Comparison of ENCODE assay signal across 15 cellular contexts in the genomic region with DNA sequence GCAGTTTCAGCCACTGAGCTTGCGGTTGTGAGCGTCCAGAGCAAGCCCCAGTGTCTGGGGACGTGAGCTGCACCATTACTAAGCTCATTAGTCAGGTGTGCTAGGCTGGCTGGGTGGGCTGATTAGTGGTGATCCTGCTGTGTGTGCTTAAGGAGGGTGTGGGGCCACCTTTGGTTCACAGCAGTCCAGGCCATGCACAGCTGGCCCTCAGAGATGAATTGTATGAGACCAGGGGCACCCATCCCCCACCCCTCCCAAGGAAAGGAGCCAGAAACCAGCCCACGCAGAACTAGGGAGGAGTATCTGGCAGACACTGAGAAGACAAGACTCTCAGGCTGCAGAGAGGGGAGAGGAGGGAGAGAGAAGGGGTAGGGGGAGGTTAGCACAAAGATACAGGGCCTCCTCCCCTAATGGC. TPM values are rescaled to one million over a fixed set of nuclear protein-coding genes. Genes with fewer than 3 reads are reported as not detected.
DNase-seq lines count a peak whose midpoint lies in the region; ATAC-seq and TF ChIP-seq lines count a peak whose summit lies in the region.
"Had no signal": no experiment of that assay in that cellular context is flagged by ENCODE, and none has a peak within 500 bp of the region (broad histone marks: within the 10 kb centered on the region; RNA-seq: fewer than 3 reads in every experiment).

No MANE protein-coding gene starts in this region.

- H3K27ac ChIP-seq in A673 (ENCODE audit: low read depth, low read length, poor library complexity, severe bottlenecking) (no peak overlapping the region), KOPT-K1 (ENCODE audit: low read depth, low read length, poor library complexity, severe bottlenecking) (peak overlapping the region; percentile 23), endodermal cell (ENCODE audit: low read depth, low read length) (no peak overlapping the region), neuronal stem cell (replicated peaks; ENCODE audit: low read length) (peak overlapping the region; percentile 89), osteoblast (ENCODE audit: low read depth, low read length) (no peak overlapping the region)

- no peak overlapping the region for H4K91ac ChIP-seq in neuronal stem cell (ENCODE audit: low read depth, low read length, poor library complexity)

- H2BK120ac ChIP-seq in neuronal stem cell (ENCODE audit: low read depth, low read length) = peak overlapping the region; percentile 48

- H4K8ac ChIP-seq in neuronal stem cell (ENCODE audit: low read depth, low read length) = no peak overlapping the region

- H4K20me1 ChIP-seq in osteoblast (ENCODE audit: insufficient read depth, low read length) = peaks cover 3% of the 10 kb centered on the region

- peaks cover 12% of the 10 kb centered on the region for H3K79me1 ChIP-seq in neuronal stem cell (ENCODE audit: low read depth, low read length)

- H3K4me2 ChIP-seq in neuronal stem cell (ENCODE audit: insufficient read depth, low read length, poor library complexity, severe bottlenecking) (peak overlapping the region; percentile 39), osteoblast (ENCODE audit: insufficient read depth, low read length) (no peak overlapping the region)

- peaks cover 77% of the 10 kb centered on the region for H3K4me1 Mint-ChIP-seq in endodermal cell
- peaks cover 12% of the 10 kb centered on the region for H3K4me1 Mint-ChIP-seq in activated CD4-positive, alpha-beta T cell treated with anti-CD3 and anti-CD28 coated beads for 36 hours
- peaks cover 28% of the 10 kb centered on the region for H3K4me1 Mint-ChIP-seq in osteocyte (ENCODE audit: unreplicated experiment)

- H3K9me3 Mint-ChIP-seq in endodermal cell (no peaks in the 10 kb centered on the region), osteocyte (ENCODE audit: unreplicated experiment) (no peaks in the 10 kb centered on the region)
- no peaks in the 10 kb centered on the region for H3K9me3 Mint-ChIP-seq in activated CD4-positive, alpha-beta T cell treated with anti-CD3 and anti-CD28 coated beads for 36 hours (ENCODE audit: low read depth)
- H3K9me3 Mint-ChIP-seq: activated naive CD8-positive, alpha-beta T cell treated with anti-CD3 and anti-CD28 coated beads for 36 hours; stimulated activated naive CD8-positive, alpha-beta T cell treated with anti-CD3 and anti-CD28 coated beads, Interleukin-15, Interleukin-2, amounts not matched to agents 100 ng/mL and 50 ng/mL, for 24 hours had no signal

- POLR2A ChIA-PET in A673 (lab: Charles Lee; ENCODE audit: low non-redundant PET) = no interaction called here
- POLR2A ChIA-PET in activated CD4-positive, alpha-beta T cell treated with anti-CD3 and anti-CD28 coated beads for 36 hours (lab: Charles Lee) = no interaction called here

- peak overlapping the region; percentile 93 for H3K4me3 Mint-ChIP-seq in endodermal cell
- H3K4me3 Mint-ChIP-seq in activated CD4-positive, alpha-beta T cell treated with anti-CD3 and anti-CD28 coated beads for 36 hours = no peak overlapping the region
- H3K4me3 Mint-ChIP-seq in osteocyte (ENCODE audit: unreplicated experiment) = no peak overlapping the region
- H3K4me3 Mint-ChIP-seq: activated naive CD8-positive, alpha-beta T cell treated with anti-CD3 and anti-CD28 coated beads for 36 hours; stimulated activated naive CD8-positive, alpha-beta T cell treated with anti-CD3 and anti-CD28 coated beads, Interleukin-15, Interleukin-2, amounts not matched to agents 100 ng/mL and 50 ng/mL, for 24 hours had no signal

- H3K27me3 Mint-ChIP-seq in endodermal cell (ENCODE audit: insufficient read depth) (no peaks in the 10 kb centered on the region), osteocyte (ENCODE audit: unreplicated experiment) (no peaks in the 10 kb centered on the region)
- H3K27me3 Mint-ChIP-seq in activated CD4-positive, alpha-beta T cell treated with anti-CD3 and anti-CD28 coated beads for 36 hours = peaks cover 12% of the 10 kb centered on the region

- peak; percentile 23 for DNase-seq in A673 (ENCODE audit: low spot score)
- peak; percentile 58 for DNase-seq in endodermal cell
- DNase-seq in neuronal stem cell (ENCODE audit: low spot score) = peak; percentile 32
- no peak for DNase-seq in activated CD4-positive, alpha-beta T cell treated with anti-CD3 and anti-CD28 coated beads for 36 hours
- no peak for DNase-seq in osteoblast (ENCODE audit: insufficient read length, low spot score, missing footprints)
- no peak for DNase-seq in osteocyte (ENCODE audit: extremely low spot score, unreplicated experiment)
- DNase-seq: activated naive CD8-positive, alpha-beta T cell treated with anti-CD3 and anti-CD28 coated beads for 36 hours; activated T-cell treated with anti-CD3 and anti-CD28 coated beads, Interleukin-2, amount 50 U/mL, for 1 hour; CD4-positive, alpha-beta memory T cell; effector CD4-positive, alpha-beta T cell; left colon; NCI-H1694 had no signal

- H3K4me3 ChIP-seq in A673 (ENCODE audit: low read depth, low read length, poor library complexity, severe bottlenecking) (no peak overlapping the region), endodermal cell (ENCODE audit: low read length) (peak overlapping the region; percentile 69), neuronal stem cell (ENCODE audit: low read length in 2 of 2) (no peak overlapping the region), osteoblast (ENCODE audit: insufficient read depth, low read length) (no peak overlapping the region)

- no peaks in the 10 kb centered on the region for H3K79me2 ChIP-seq in osteoblast (ENCODE audit: insufficient read depth, low read length)

- H3K23ac ChIP-seq in neuronal stem cell (ENCODE audit: low read depth, low read length, poor library complexity) = no peak overlapping the region

- H3K4me1 ChIP-seq in A673 (ENCODE audit: insufficient read depth, low read length, poor library complexity, severe bottlenecking) (peaks cover 20% of the 10 kb centered on the region), endodermal cell (ENCODE audit: control insufficient read depth, insufficient read depth, low read length) (peaks cover 47% of the 10 kb centered on the region), neuronal stem cell (ENCODE audit: control insufficient read depth in 2 of 2, insufficient read depth in 1 of 2, low read depth in 1 of 2, low read length in 2 of 2) (peaks cover 60 to 71% of the 10 kb centered on the region in 2 donors), osteoblast (ENCODE audit: insufficient read depth, low read length) (peaks cover 28% of the 10 kb centered on the region)

- H3K9ac ChIP-seq in endodermal cell (ENCODE audit: extremely low read depth, low read length, poor library complexity, severe bottlenecking) (no peak overlapping the region), neuronal stem cell (ENCODE audit: low read depth, low read length, poor library complexity) (no peak overlapping the region)

- no TSS peak for BruUV-seq in A673 (replicated peaks; lab: Mats Ljungman, UMichigan)

- no peak overlapping the region for H3K4ac ChIP-seq in neuronal stem cell (ENCODE audit: low read length)

- H3K14ac ChIP-seq in neuronal stem cell (ENCODE audit: low read length) = peak overlapping the region; percentile 56

- no peaks in the 10 kb centered on the region for H3K27me3 ChIP-seq in A673 (replicated peaks; ENCODE audit: insufficient read depth, low read depth, low read length, poor library complexity)
- H3K27me3 ChIP-seq in endodermal cell (ENCODE audit: control insufficient read depth, insufficient read depth, low read length, poor library complexity, severe bottlenecking) = no peaks in the 10 kb centered on the region
- no peaks in the 10 kb centered on the region for H3K27me3 ChIP-seq in neuronal stem cell (ENCODE audit: control insufficient read depth in 3 of 3, insufficient read depth in 3 of 3, low read depth in 1 of 3, low read length in 3 of 3)
- H3K27me3 ChIP-seq in osteoblast (ENCODE audit: insufficient read depth, low read length) = no peaks in the 10 kb centered on the region

- H3K9me3 ChIP-seq in A673 (ENCODE audit: low read depth, low read length, poor library complexity, severe bottlenecking) (no peaks in the 10 kb centered on the region), KOPT-K1 (ENCODE audit: insufficient read depth, low read length, poor library complexity, severe bottlenecking) (no peaks in the 10 kb centered on the region), endodermal cell (ENCODE audit: control insufficient read depth, low read length) (no peaks in the 10 kb centered on the region), neuronal stem cell (replicated peaks in 1 of 2; ENCODE audit: control insufficient read depth in 2 of 2, insufficient read depth in 1 of 2, low read depth in 1 of 2, low read length in 2 of 2) (peaks cover 0 to 1% of the 10 kb centered on the region in 2 donors), osteoblast (ENCODE audit: low read depth, low read length) (no peaks in the 10 kb centered on the region)

- H2AK5ac ChIP-seq in neuronal stem cell (ENCODE audit: low read depth, low read length) = peak overlapping the region; percentile 33

- peak overlapping the region; percentile 33 for H2BK5ac ChIP-seq in neuronal stem cell (ENCODE audit: low read length)

- peak overlapping the region; percentile 90 for H3K27ac Mint-ChIP-seq in endodermal cell
- no peak overlapping the region for H3K27ac Mint-ChIP-seq in activated CD4-positive, alpha-beta T cell treated with anti-CD3 and anti-CD28 coated beads for 36 hours
- H3K27ac Mint-ChIP-seq in osteocyte (ENCODE audit: unreplicated experiment) = no peak overlapping the region
- H3K27ac Mint-ChIP-seq: activated naive CD8-positive, alpha-beta T cell treated with anti-CD3 and anti-CD28 coated beads for 36 hours; stimulated activated naive CD8-positive, alpha-beta T cell treated with anti-CD3 and anti-CD28 coated beads, Interleukin-15, Interleukin-2, amounts not matched to agents 100 ng/mL and 50 ng/mL, for 24 hours had no signal

- peak overlapping the region; percentile 50 for H2BK15ac ChIP-seq in neuronal stem cell (ENCODE audit: low read length)

- no peaks in the 10 kb centered on the region for H3K36me3 ChIP-seq in A673 (ENCODE audit: insufficient read depth, low read length, poor library complexity, severe bottlenecking)
- H3K36me3 ChIP-seq in KOPT-K1 (ENCODE audit: insufficient read depth, low read length) = no peaks in the 10 kb centered on the region
- H3K36me3 ChIP-seq in endodermal cell (ENCODE audit: control insufficient read depth, insufficient read depth, low read length) = peaks cover 56% of the 10 kb centered on the region
- peaks cover 18 to 48% of the 10 kb centered on the region in 2 donors for H3K36me3 ChIP-seq in neuronal stem cell (replicated peaks in 1 of 2; ENCODE audit: control insufficient read depth in 2 of 2, insufficient read depth in 2 of 2, low read length in 2 of 2)
- H3K36me3 ChIP-seq in osteoblast (ENCODE audit: insufficient read depth, low read length) = no peaks in the 10 kb centered on the region

- H2AFZ ChIP-seq in neuronal stem cell (ENCODE audit: low read length) (no peak overlapping the region), osteoblast (ENCODE audit: low read length) (no peak overlapping the region)

- CTCF ChIA-PET in A673 (lab: Charles Lee) = no interaction called here
- CTCF ChIA-PET in activated CD4-positive, alpha-beta T cell treated with anti-CD3 and anti-CD28 coated beads for 36 hours (lab: Charles Lee) = interaction anchor here (1.0 to 2.5 kb wide), 3 partner anchors 23 to 211 kb away, joined by 3 to 5 read pairs (median 3); partner anchors contain the start of gene MAPKBP1

- H3K36me3 Mint-ChIP-seq in endodermal cell (ENCODE audit: low read depth) (peaks cover 48% of the 10 kb centered on the region), osteocyte (ENCODE audit: unreplicated experiment) (no peaks in the 10 kb centered on the region)
- H3K36me3 Mint-ChIP-seq in activated CD4-positive, alpha-beta T cell treated with anti-CD3 and anti-CD28 coated beads for 36 hours (ENCODE audit: low read depth) = no peaks in the 10 kb centered on the region
- H3K36me3 Mint-ChIP-seq: activated naive CD8-positive, alpha-beta T cell treated with anti-CD3 and anti-CD28 coated beads for 36 hours had no signal

- intact Hi-C loops in A673 (cut with micrococcal nuclease; ENCODE audit: unreplicated experiment) = no loop called here
- intact Hi-C loops in activated CD4-positive, alpha-beta T cell treated with anti-CD3 and anti-CD28 coated beads for 36 hours (cut with DNase I, micrococcal nuclease) = no loop called here

- TF ChIP-seq CTCF in A673 (conservative IDR thresholded peaks at IDR 0.05; ENCODE audit: low read depth, low read length) = no peak
- no peak for TF ChIP-seq CTCF in endodermal cell (conservative IDR thresholded peaks at IDR 0.05)
- TF ChIP-seq CTCF in osteoblast (IDR thresholded peaks at IDR 0.05; ENCODE audit: extremely low read depth, low read depth, low read length) = no peak
- TF ChIP-seq CTCF in osteocyte (IDR thresholded peaks at IDR 0.05) = no peak

- no peak for ATAC-seq in GM19452 (IDR thresholded peaks at IDR 0.05; ENCODE audit: unreplicated experiment)
- no peak for ATAC-seq in activated CD4-positive, alpha-beta T cell treated with anti-CD3 and anti-CD28 coated beads for 36 hours
- ATAC-seq: left colon had no signal

- WGBS in endodermal cell (ENCODE audit: insufficient coverage in 1 of 2, insufficient read length in 1 of 2), 2 experiments = 37 to 88% methylated on average over 2 to 4 of the region's 4 CpGs
- no CpG with 5 or more reads among the region's 4 CpGs for WGBS in neuronal stem cell (ENCODE audit: extremely low coverage in 2 of 2, insufficient read length in 2 of 2, insufficient replicate concordance in 1 of 2), 2 donors

- peak overlapping the region; percentile 79 for H2BK12ac ChIP-seq in neuronal stem cell (ENCODE audit: low read length)

- peak overlapping the region; percentile 89 for H3K18ac ChIP-seq in neuronal stem cell (ENCODE audit: low read length)

RNA-seq across cellular contexts. Expression of gene TYRO3, which starts 3.8 kb away (rescaled TPM):
- total RNA-seq in A673 (2021) (26.0 and 32.5 TPM in 2 replicates), endodermal cell (100 to 1,000 TPM; 293 to 311 TPM), osteoblast (6.2 and 6.8 TPM in 2 replicates), osteocyte (8.1 and 8.3 TPM in 2 replicates)
- 86.7 TPM for polyA plus RNA-seq in endodermal cell (2013, experiment 1 of 2)
- polyA plus RNA-seq in endodermal cell (2013, experiment 2 of 2) = 76.1 TPM
- 121 TPM for polyA plus RNA-seq in neuronal stem cell (2013, experiment 1 of 2)
- 118 TPM for polyA plus RNA-seq in neuronal stem cell (2013, experiment 2 of 2)
- 1 to 10 TPM; 2.3 to 3.1 TPM for total RNA-seq in activated CD4-positive, alpha-beta T cell treated with anti-CD3 and anti-CD28 coated beads for 36 hours

RNA-seq across cellular contexts. Expression of gene RPAP1, which starts 18.7 kb away (rescaled TPM):
- total RNA-seq in A673 (2021) (68.7 and 69.8 TPM in 2 replicates), endodermal cell (100 to 1,000 TPM in 1 of 2 donors, 10 to 100 TPM in 1; 91.1 to 107 TPM), osteoblast (11.9 and 13.8 TPM in 2 replicates), osteocyte (36.1 TPM in 2 replicates)
- polyA plus RNA-seq in endodermal cell (2013, experiment 1 of 2) = 39.7 TPM
- 38.3 TPM for polyA plus RNA-seq in endodermal cell (2013, experiment 2 of 2)
- 21.6 TPM for polyA plus RNA-seq in neuronal stem cell (2013, experiment 1 of 2)
- 20.4 TPM for polyA plus RNA-seq in neuronal stem cell (2013, experiment 2 of 2)
- 10 to 100 TPM; 49.6 to 56.8 TPM for total RNA-seq in activated CD4-positive, alpha-beta T cell treated with anti-CD3 and anti-CD28 coated beads for 36 hours

RNA-seq across cellular contexts. Expression of gene LTK, which starts 49.2 kb away (rescaled TPM):
- 3.8 and 5.4 TPM in 2 replicates for total RNA-seq in A673 (2021)
- total RNA-seq in endodermal cell = under 1 TPM; 0.44 to 0.57 TPM
- 0.18 TPM for polyA plus RNA-seq in endodermal cell (2013, experiment 1 of 2)
- polyA plus RNA-seq in endodermal cell (2013, experiment 2 of 2) = 0.17 TPM
- polyA plus RNA-seq in neuronal stem cell (2013, experiment 1 of 2) = 0.03 TPM
- polyA plus RNA-seq in neuronal stem cell (2013, experiment 2 of 2) = 0.06 TPM
- total RNA-seq in activated CD4-positive, alpha-beta T cell treated with anti-CD3 and anti-CD28 coated beads for 36 hours = under 1 TPM in 1 of 2 experiments, not detected in 1; 0.11 TPM
- total RNA-seq in osteoblast = not detected in 2 replicates
- total RNA-seq in osteocyte = 0.50 and 0.91 TPM in 2 replicates

Comparison
In these comparisons a context has a peak if more than half of its experiments do, and no peak if none do; other contexts are left out.
1. DNase-seq: peak in A673 (single experiment), endodermal cell (single experiment) and neuronal stem cell (single experiment); none in activated CD4-positive, alpha-beta T cell treated with anti-CD3 and anti-CD28 coated beads for 36 hours (single experiment), osteoblast (single experiment) and osteocyte (single experiment).
2. H3K27ac ChIP-seq: peak in KOPT-K1 (single experiment) and neuronal stem cell (single experiment); none in A673 (single experiment), endodermal cell (single experiment) and osteoblast (single experiment).